In genomic region chr17:19310151-19310550, GRCh38 we compare ENCODE assay signal across 28 cellular contexts.
"Had no signal": no experiment of that assay in that cellular context is flagged by ENCODE, and none has a peak within 500 bp of the region (broad histone marks: within the 10 kb centered on the region; RNA-seq: fewer than 3 reads in every experiment).

No MANE protein-coding gene starts in this region.

- FAIRE-seq: islet of Langerhans, TTC549 had no signal

- H3K36me3 ChIP-seq: neural progenitor cell had no signal

- H3K9ac ChIP-seq: neural progenitor cell, parathyroid adenoma had no signal

- H2AFZ ChIP-seq: neural progenitor cell, parathyroid adenoma had no signal

- H3K27ac Mint-ChIP-seq: activated naive CD8-positive, alpha-beta T cell; naive thymus-derived CD4-positive, alpha-beta T cell; T-helper 1 cell treated with Interleukin-12 subunit alpha and Interleukin-12 subunit beta and Interleukin-4 antibody, amounts not matched to agents 30 μg/mL and 1 μg/mL, for 36 hours had no signal

- H3K4me3 ChIP-seq: body of pancreas, esophagus muscularis mucosa, neural progenitor cell, right atrium auricular region had no signal

- H3K4me3 Mint-ChIP-seq: activated naive CD8-positive, alpha-beta T cell; naive thymus-derived CD4-positive, alpha-beta T cell; neural progenitor cell; T-helper 1 cell treated with Interleukin-12 subunit alpha and Interleukin-12 subunit beta and Interleukin-4 antibody, amounts not matched to agents 30 μg/mL and 1 μg/mL, for 36 hours had no signal

- DNase-seq: activated CD4-positive, alpha-beta T cell treated with anti-CD3 and anti-CD28 coated beads for 48 hours; activated CD4-positive, alpha-beta T cell treated with anti-CD3 and anti-CD28 coated beads, Interleukin-2, amount 50 U/mL, for 48 hours; activated CD8-positive, alpha-beta memory T cell treated with anti-CD3 and anti-CD28 coated beads for 24 hours; activated effector memory CD4-positive, alpha-beta T cell treated with Interleukin-2 at 50 U/mL for 16 hours; activated naive CD4-positive, alpha-beta T cell treated with Interleukin-2 at 50 U/mL for 16 hours; body of pancreas; cerebellar nuclear complex; cortex of kidney; left ventricle myocardium superior; midbrain; naive thymus-derived CD4-positive, alpha-beta T cell; occipital lobe; stimulated activated CD4-positive, alpha-beta T cell treated with anti-CD3 and anti-CD28 coated beads, Interleukin-4, amount 100 ng/mL, for 1 hour; stimulated activated naive CD8-positive, alpha-beta T cell treated with anti-CD3 and anti-CD28 coated beads, Interleukin-15, Interleukin-2, amounts not matched to agents 100 U/mL and 50 U/mL, for 24 hours; SW 1271; T-helper 9 cell had no signal

- H3K27me3 ChIP-seq: body of pancreas, esophagus muscularis mucosa, foreskin keratinocyte, neural progenitor cell, right atrium auricular region had no signal

- H3K9me3 Mint-ChIP-seq: naive thymus-derived CD4-positive, alpha-beta T cell; neural progenitor cell; T-helper 1 cell treated with Interleukin-12 subunit alpha and Interleukin-12 subunit beta and Interleukin-4 antibody, amounts not matched to agents 30 μg/mL and 1 μg/mL, for 36 hours had no signal

- H3K4me2 ChIP-seq: neural progenitor cell had no signal

- H3K27ac ChIP-seq: body of pancreas, esophagus muscularis mucosa, foreskin keratinocyte, neural progenitor cell, parathyroid adenoma, right atrium auricular region, VCaP had no signal

- ATAC-seq: activated CD4-positive, CD25-positive, alpha-beta regulatory T cell treated with anti-CD3 and anti-CD28 coated beads, Interleukin-2, amount 50 U/mL, for 24 hours; body of pancreas; left cardiac atrium; left ventricle myocardium superior; naive thymus-derived CD4-positive, alpha-beta T cell; stimulated activated naive CD8-positive, alpha-beta T cell treated with anti-CD3 and anti-CD28 coated beads, Interleukin-15, Interleukin-2, amounts not matched to agents 100 U/mL and 50 U/mL, for 24 hours had no signal

- H3K4me1 ChIP-seq: foreskin keratinocyte, neural progenitor cell had no signal

- H3K9me3 ChIP-seq: body of pancreas, esophagus muscularis mucosa, right atrium auricular region had no signal
